In genomic region chr10:30058570-30059132, GRCh38 we compare ENCODE assay signal across 10 cellular contexts. TPM values are rescaled to one million over a fixed set of nuclear protein-coding genes. Genes with fewer than 3 reads are reported as not detected.
A peak's percentile ranks its signal among the peaks of the same experiment; 100 is the strongest.
DNase-seq lines count a peak whose midpoint lies in the region; ATAC-seq and TF ChIP-seq lines count a peak whose summit lies in the region.
"Had no signal": no experiment of that assay in that cellular context is flagged by ENCODE, and none has a peak within 500 bp of the region (broad histone marks: within the 10 kb centered on the region; RNA-seq: fewer than 3 reads in every experiment).

No MANE protein-coding gene starts in this region.

- intact Hi-C loops in A673 (cut with micrococcal nuclease; ENCODE audit: unreplicated experiment): no loop called here
- intact Hi-C loops in dendritic cell treated with granulocyte-macrophage colony-stimulating factor and Interleukin-4, amounts not matched to agents 40 ng/mL and 50 ng/mL, for 4 days (cut with micrococcal nuclease): no loop called here

- POLR2A ChIA-PET in A673 (lab: Charles Lee; ENCODE audit: low non-redundant PET): no interaction called here

- no peak overlapping the region for H2AFZ ChIP-seq in MM.1S (ENCODE audit: low read length)

- no peaks in the 10 kb centered on the region for H3K36me3 Mint-ChIP-seq in dendritic cell treated with granulocyte-macrophage colony-stimulating factor and Interleukin-4, amounts not matched to agents 40 ng/mL and 50 ng/mL, for 4 days (ENCODE audit: low read depth)

- peak; percentile 61 for DNase-seq in A673 (ENCODE audit: low spot score)
- DNase-seq in DMS79 (lab: John Stamatoyannopoulos, UW): no peak
- no peak for DNase-seq in NCI-H510A (lab: John Stamatoyannopoulos, UW)
- no peak for DNase-seq in MM.1S

- no peaks in the 10 kb centered on the region for H3K9me3 Mint-ChIP-seq in dendritic cell treated with granulocyte-macrophage colony-stimulating factor and Interleukin-4, amounts not matched to agents 40 ng/mL and 50 ng/mL, for 4 days
- H3K9me3 Mint-ChIP-seq: activated naive CD4-positive, alpha-beta T cell treated with anti-CD3 and anti-CD28 coated beads, Interleukin-2, amount 50 U/mL, for 72 hours had no signal

- peak overlapping the region; percentile 71 for H3K4me3 Mint-ChIP-seq in dendritic cell treated with granulocyte-macrophage colony-stimulating factor and Interleukin-4, amounts not matched to agents 40 ng/mL and 50 ng/mL, for 4 days

- H3K9ac ChIP-seq in mucosa of stomach (ENCODE audit: low read length) (peak overlapping the region; percentile 55), MM.1S (ENCODE audit: low read length) (no peak overlapping the region)

- CTCF ChIA-PET in A673 (lab: Charles Lee): no interaction called here

- H3K27me3 ChIP-seq in A673 (replicated peaks; ENCODE audit: insufficient read depth, low read depth, low read length, poor library complexity) (no peaks in the 10 kb centered on the region), mucosa of stomach (ENCODE audit: control insufficient read depth, insufficient read depth, low read length) (peaks cover 11% of the 10 kb centered on the region), MM.1S (replicated peaks; ENCODE audit: insufficient read depth, low read length) (no peaks in the 10 kb centered on the region)

- no peaks in the 10 kb centered on the region for H3K36me3 ChIP-seq in A673 (ENCODE audit: insufficient read depth, low read length, poor library complexity, severe bottlenecking)
- H3K36me3 ChIP-seq in mucosa of stomach (ENCODE audit: control insufficient read depth, insufficient read depth, low read length): no peaks in the 10 kb centered on the region
- H3K36me3 ChIP-seq in MM.1S (replicated peaks; ENCODE audit: insufficient read depth, low read length): no peaks in the 10 kb centered on the region

- ATAC-seq in HG02759 (IDR thresholded peaks at IDR 0.05; ENCODE audit: unreplicated experiment): peak; percentile 15
- ATAC-seq in GM21737 (IDR thresholded peaks at IDR 0.05; ENCODE audit: unreplicated experiment): no peak

- H3K9me3 ChIP-seq in A673 (ENCODE audit: low read depth, low read length, poor library complexity, severe bottlenecking) (no peaks in the 10 kb centered on the region), mucosa of stomach (ENCODE audit: control insufficient read depth, low read length) (no peaks in the 10 kb centered on the region), MM.1S (replicated peaks; ENCODE audit: insufficient read depth, low read length) (no peaks in the 10 kb centered on the region)

- peak overlapping the region; percentile 79 for H3K4me3 ChIP-seq in A673 (ENCODE audit: low read depth, low read length, poor library complexity, severe bottlenecking)
- H3K4me3 ChIP-seq in mucosa of stomach (ENCODE audit: low read length): peak overlapping the region; percentile 6
- no peak overlapping the region for H3K4me3 ChIP-seq in MM.1S (ENCODE audit: low read length)
- H3K4me3 ChIP-seq: GM12878 had no signal

- no peaks in the 10 kb centered on the region for H3K79me2 ChIP-seq in MM.1S (ENCODE audit: low read length)

- TF ChIP-seq CTCF in A673 (conservative IDR thresholded peaks at IDR 0.05; ENCODE audit: low read depth, low read length): no peak
- no peak for TF ChIP-seq CTCF in MM.1S (IDR thresholded peaks at IDR 0.05; ENCODE audit: low read length)

- no peaks in the 10 kb centered on the region for H3F3A ChIP-seq in MM.1S (ENCODE audit: insufficient read depth, low read length)

- no TSS peak for BruUV-seq in A673 (replicated peaks; lab: Mats Ljungman, UMichigan)

- peaks cover 49% of the 10 kb centered on the region for H3K4me1 ChIP-seq in A673 (ENCODE audit: insufficient read depth, low read length, poor library complexity, severe bottlenecking)
- H3K4me1 ChIP-seq in mucosa of stomach (ENCODE audit: control insufficient read depth, insufficient read depth, low read length): peaks cover 34% of the 10 kb centered on the region
- H3K4me1 ChIP-seq in MM.1S (ENCODE audit: low read length): peaks cover 4% of the 10 kb centered on the region; the same call in 1 of the 2 replicates

- H3K27ac ChIP-seq in A673 (ENCODE audit: low read depth, low read length, poor library complexity, severe bottlenecking) (peak overlapping the region; percentile 83), MM.1S (ENCODE audit: low read length) (no peak overlapping the region)

- H3K4me1 Mint-ChIP-seq in dendritic cell treated with granulocyte-macrophage colony-stimulating factor and Interleukin-4, amounts not matched to agents 40 ng/mL and 50 ng/mL, for 4 days (ENCODE audit: low read depth): peaks cover 53% of the 10 kb centered on the region

- H3K4me2 ChIP-seq in MM.1S (ENCODE audit: low read depth, low read length): no peak overlapping the region

- H3K27me3 Mint-ChIP-seq in dendritic cell treated with granulocyte-macrophage colony-stimulating factor and Interleukin-4, amounts not matched to agents 40 ng/mL and 50 ng/mL, for 4 days: peaks cover 57% of the 10 kb centered on the region

- peak overlapping the region; percentile 32 for H3K27ac Mint-ChIP-seq in dendritic cell treated with granulocyte-macrophage colony-stimulating factor and Interleukin-4, amounts not matched to agents 40 ng/mL and 50 ng/mL, for 4 days
- H3K27ac Mint-ChIP-seq: activated naive CD4-positive, alpha-beta T cell treated with anti-CD3 and anti-CD28 coated beads, Interleukin-2, amount 50 U/mL, for 72 hours had no signal

- no peaks in the 10 kb centered on the region for H3K9me2 ChIP-seq in MM.1S (replicated peaks; ENCODE audit: insufficient read depth, low read length)

- no peaks in the 10 kb centered on the region for H4K20me1 ChIP-seq in MM.1S (ENCODE audit: insufficient read depth, low read length)

RNA-seq across cellular contexts. Expression of gene JCAD, which starts 0.7 kb away (rescaled TPM):
- 62.0 and 65.8 TPM in 2 replicates for total RNA-seq in A673 (2021)
